1 cellular context compared by ENCODE assay signal in the genomic region with DNA sequence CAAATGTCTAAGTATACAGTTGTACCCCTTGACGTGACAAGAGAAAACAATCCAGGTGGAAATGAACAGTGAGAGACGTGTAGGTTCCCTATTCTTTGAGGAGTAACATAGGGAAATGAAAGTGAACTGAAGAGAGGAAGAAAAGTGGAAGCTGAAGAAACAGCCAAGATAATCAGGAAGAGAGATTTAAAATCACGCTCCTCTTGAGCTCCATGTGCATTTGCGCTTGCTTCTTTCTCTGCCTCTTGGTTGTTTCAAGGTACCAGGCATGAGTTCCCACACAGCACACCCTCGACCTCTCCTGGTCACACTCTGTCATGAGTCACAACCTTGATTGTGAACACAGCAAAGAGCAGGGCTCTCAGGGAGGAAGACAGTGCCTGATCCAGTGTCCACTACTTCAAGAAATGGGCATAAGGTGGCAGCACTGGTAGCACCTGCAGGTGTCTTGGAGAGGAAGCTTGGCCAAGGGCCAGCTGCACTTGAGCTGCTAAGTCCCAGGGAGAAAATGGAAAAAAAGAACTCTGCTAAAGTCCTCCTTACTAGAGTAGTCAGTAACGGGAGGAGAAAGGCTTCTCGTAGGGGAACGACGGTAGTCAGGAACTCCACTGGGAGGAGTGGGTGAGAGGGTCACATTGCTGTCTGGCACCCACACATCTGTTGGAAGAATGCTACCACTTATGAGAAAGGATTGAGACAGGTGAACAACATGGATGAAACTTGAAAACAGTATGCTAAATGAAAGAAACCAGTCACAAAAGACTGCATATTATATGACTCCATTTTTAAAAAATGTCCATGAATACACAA.
TF ChIP-seq lines count a peak whose summit lies in the region.

No MANE protein-coding gene starts in this region.

TF ChIP-seq in K562, 482 proteins besides CTCF, POLR2A, EP300 and RAD21 (continued from another document and continues in another):
- TF ChIP-seq, protein P1, sequence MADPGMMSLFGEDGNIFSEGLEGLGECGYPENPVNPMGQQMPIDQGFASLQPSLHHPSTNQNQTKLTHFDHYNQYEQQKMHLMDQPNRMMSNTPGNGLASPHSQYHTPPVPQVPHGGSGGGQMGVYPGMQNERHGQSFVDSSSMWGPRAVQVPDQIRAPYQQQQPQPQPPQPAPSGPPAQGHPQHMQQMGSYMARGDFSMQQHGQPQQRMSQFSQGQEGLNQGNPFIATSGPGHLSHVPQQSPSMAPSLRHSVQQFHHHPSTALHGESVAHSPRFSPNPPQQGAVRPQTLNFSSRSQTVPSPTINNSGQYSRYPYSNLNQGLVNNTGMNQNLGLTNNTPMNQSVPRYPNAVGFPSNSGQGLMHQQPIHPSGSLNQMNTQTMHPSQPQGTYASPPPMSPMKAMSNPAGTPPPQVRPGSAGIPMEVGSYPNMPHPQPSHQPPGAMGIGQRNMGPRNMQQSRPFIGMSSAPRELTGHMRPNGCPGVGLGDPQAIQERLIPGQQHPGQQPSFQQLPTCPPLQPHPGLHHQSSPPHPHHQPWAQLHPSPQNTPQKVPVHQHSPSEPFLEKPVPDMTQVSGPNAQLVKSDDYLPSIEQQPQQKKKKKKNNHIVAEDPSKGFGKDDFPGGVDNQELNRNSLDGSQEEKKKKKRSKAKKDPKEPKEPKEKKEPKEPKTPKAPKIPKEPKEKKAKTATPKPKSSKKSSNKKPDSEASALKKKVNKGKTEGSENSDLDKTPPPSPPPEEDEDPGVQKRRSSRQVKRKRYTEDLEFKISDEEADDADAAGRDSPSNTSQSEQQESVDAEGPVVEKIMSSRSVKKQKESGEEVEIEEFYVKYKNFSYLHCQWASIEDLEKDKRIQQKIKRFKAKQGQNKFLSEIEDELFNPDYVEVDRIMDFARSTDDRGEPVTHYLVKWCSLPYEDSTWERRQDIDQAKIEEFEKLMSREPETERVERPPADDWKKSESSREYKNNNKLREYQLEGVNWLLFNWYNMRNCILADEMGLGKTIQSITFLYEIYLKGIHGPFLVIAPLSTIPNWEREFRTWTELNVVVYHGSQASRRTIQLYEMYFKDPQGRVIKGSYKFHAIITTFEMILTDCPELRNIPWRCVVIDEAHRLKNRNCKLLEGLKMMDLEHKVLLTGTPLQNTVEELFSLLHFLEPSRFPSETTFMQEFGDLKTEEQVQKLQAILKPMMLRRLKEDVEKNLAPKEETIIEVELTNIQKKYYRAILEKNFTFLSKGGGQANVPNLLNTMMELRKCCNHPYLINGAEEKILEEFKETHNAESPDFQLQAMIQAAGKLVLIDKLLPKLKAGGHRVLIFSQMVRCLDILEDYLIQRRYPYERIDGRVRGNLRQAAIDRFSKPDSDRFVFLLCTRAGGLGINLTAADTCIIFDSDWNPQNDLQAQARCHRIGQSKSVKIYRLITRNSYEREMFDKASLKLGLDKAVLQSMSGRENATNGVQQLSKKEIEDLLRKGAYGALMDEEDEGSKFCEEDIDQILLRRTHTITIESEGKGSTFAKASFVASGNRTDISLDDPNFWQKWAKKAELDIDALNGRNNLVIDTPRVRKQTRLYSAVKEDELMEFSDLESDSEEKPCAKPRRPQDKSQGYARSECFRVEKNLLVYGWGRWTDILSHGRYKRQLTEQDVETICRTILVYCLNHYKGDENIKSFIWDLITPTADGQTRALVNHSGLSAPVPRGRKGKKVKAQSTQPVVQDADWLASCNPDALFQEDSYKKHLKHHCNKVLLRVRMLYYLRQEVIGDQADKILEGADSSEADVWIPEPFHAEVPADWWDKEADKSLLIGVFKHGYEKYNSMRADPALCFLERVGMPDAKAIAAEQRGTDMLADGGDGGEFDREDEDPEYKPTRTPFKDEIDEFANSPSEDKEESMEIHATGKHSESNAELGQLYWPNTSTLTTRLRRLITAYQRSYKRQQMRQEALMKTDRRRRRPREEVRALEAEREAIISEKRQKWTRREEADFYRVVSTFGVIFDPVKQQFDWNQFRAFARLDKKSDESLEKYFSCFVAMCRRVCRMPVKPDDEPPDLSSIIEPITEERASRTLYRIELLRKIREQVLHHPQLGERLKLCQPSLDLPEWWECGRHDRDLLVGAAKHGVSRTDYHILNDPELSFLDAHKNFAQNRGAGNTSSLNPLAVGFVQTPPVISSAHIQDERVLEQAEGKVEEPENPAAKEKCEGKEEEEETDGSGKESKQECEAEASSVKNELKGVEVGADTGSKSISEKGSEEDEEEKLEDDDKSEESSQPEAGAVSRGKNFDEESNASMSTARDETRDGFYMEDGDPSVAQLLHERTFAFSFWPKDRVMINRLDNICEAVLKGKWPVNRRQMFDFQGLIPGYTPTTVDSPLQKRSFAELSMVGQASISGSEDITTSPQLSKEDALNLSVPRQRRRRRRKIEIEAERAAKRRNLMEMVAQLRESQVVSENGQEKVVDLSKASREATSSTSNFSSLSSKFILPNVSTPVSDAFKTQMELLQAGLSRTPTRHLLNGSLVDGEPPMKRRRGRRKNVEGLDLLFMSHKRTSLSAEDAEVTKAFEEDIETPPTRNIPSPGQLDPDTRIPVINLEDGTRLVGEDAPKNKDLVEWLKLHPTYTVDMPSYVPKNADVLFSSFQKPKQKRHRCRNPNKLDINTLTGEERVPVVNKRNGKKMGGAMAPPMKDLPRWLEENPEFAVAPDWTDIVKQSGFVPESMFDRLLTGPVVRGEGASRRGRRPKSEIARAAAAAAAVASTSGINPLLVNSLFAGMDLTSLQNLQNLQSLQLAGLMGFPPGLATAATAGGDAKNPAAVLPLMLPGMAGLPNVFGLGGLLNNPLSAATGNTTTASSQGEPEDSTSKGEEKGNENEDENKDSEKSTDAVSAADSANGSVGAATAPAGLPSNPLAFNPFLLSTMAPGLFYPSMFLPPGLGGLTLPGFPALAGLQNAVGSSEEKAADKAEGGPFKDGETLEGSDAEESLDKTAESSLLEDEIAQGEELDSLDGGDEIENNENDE (IDR thresholded peaks at IDR 0.05; ENCODE audit: low read depth, low read length) = no peak
- TF ChIP-seq, protein P2, sequence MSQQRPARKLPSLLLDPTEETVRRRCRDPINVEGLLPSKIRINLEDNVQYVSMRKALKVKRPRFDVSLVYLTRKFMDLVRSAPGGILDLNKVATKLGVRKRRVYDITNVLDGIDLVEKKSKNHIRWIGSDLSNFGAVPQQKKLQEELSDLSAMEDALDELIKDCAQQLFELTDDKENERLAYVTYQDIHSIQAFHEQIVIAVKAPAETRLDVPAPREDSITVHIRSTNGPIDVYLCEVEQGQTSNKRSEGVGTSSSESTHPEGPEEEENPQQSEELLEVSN (IDR thresholded peaks at IDR 0.05; ENCODE audit: borderline replicate concordance in 1 of 2, extremely low read depth in 1 of 2, insufficient read depth in 1 of 2, insufficient read length in 1 of 2, low read depth in 1 of 2, low read length in 1 of 2, poor library complexity in 1 of 2, severe bottlenecking in 1 of 2) = peak in 1 of 2 experiments; percentile 32
- TF ChIP-seq ZNF384 (IDR thresholded peaks at IDR 0.05; ENCODE audit: low read depth, low read length) (0 out of 2 replicates have a peak, but pooled peaks have one; percentile 21), SMARCA5 (IDR thresholded peaks at IDR 0.05) (peak; percentile 45; the same call in 1 of the 2 replicates), ARID2 (IDR thresholded peaks at IDR 0.05) (peak; percentile 84), SMAD2 (IDR thresholded peaks at IDR 0.05; ENCODE audit: low read depth, low read length) (no peak), CBFA2T3 (IDR thresholded peaks at IDR 0.05) (no peak), FIP1L1 (IDR thresholded peaks at IDR 0.05; ENCODE audit: low read depth, low read length, poor library complexity, severe bottlenecking) (no peak), ZNF780A (CRISPR knock-in tag; IDR thresholded peaks at IDR 0.05) (no peak), POU5F1 (IDR thresholded peaks at IDR 0.05; ENCODE audit: borderline replicate concordance, low read depth, low read length, partially characterized antibody) (no peak), HDAC1 (IDR thresholded peaks at IDR 0.05) (peak in 1 of 2 experiments; percentile 36; a peak in 1 of 4 replicates), NEUROD1 (IDR thresholded peaks at IDR 0.05; ENCODE audit: borderline replicate concordance, low read depth, low read length, partially characterized antibody) (no peak), TBL1XR1 (IDR thresholded peaks at IDR 0.05; ENCODE audit: low read length in 2 of 2) (0 out of 4 replicates have a peak, but pooled peaks of 1 of the 2 experiments have one; percentile 19), ATF7 (IDR thresholded peaks at IDR 0.05) (peak; percentile 78), SRSF9 (IDR thresholded peaks at IDR 0.05; ENCODE audit: borderline replicate concordance, low read depth, low read length) (no peak), STAG1 (CRISPR knock-in tag; IDR thresholded peaks at IDR 0.05; ENCODE audit: borderline replicate concordance) (no peak), MYNN (IDR thresholded peaks at IDR 0.05) (peak; percentile 81; the same call in 1 of the 2 replicates), MYNN (CRISPR knock-in tag; IDR thresholded peaks at IDR 0.05) (no peak)
- TF ChIP-seq, protein P3, sequence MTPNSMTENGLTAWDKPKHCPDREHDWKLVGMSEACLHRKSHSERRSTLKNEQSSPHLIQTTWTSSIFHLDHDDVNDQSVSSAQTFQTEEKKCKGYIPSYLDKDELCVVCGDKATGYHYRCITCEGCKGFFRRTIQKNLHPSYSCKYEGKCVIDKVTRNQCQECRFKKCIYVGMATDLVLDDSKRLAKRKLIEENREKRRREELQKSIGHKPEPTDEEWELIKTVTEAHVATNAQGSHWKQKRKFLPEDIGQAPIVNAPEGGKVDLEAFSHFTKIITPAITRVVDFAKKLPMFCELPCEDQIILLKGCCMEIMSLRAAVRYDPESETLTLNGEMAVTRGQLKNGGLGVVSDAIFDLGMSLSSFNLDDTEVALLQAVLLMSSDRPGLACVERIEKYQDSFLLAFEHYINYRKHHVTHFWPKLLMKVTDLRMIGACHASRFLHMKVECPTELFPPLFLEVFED (CRISPR knock-in tag; conservative IDR thresholded peaks at IDR 0.05) = no peak
- TF ChIP-seq, protein P4, sequence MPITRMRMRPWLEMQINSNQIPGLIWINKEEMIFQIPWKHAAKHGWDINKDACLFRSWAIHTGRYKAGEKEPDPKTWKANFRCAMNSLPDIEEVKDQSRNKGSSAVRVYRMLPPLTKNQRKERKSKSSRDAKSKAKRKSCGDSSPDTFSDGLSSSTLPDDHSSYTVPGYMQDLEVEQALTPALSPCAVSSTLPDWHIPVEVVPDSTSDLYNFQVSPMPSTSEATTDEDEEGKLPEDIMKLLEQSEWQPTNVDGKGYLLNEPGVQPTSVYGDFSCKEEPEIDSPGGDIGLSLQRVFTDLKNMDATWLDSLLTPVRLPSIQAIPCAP (CRISPR knock-in tag; IDR thresholded peaks at IDR 0.05; ENCODE audit: borderline replicate concordance) = no peak
- TF ChIP-seq, protein P5, sequence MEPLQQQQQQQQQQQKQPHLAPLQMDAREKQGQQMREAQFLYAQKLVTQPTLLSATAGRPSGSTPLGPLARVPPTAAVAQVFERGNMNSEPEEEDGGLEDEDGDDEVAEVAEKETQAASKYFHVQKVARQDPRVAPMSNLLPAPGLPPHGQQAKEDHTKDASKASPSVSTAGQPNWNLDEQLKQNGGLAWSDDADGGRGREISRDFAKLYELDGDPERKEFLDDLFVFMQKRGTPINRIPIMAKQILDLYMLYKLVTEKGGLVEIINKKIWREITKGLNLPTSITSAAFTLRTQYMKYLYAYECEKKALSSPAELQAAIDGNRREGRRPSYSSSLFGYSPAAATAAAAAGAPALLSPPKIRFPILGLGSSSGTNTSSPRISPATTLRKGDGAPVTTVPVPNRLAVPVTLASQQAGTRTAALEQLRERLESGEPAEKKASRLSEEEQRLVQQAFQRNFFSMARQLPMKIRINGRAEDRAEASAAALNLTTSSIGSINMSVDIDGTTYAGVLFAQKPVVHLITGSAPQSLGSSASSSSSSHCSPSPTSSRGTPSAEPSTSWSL (CRISPR knock-in tag; IDR thresholded peaks at IDR 0.05; ENCODE audit: borderline replicate concordance) = no peak
- TF ChIP-seq, protein P6, sequence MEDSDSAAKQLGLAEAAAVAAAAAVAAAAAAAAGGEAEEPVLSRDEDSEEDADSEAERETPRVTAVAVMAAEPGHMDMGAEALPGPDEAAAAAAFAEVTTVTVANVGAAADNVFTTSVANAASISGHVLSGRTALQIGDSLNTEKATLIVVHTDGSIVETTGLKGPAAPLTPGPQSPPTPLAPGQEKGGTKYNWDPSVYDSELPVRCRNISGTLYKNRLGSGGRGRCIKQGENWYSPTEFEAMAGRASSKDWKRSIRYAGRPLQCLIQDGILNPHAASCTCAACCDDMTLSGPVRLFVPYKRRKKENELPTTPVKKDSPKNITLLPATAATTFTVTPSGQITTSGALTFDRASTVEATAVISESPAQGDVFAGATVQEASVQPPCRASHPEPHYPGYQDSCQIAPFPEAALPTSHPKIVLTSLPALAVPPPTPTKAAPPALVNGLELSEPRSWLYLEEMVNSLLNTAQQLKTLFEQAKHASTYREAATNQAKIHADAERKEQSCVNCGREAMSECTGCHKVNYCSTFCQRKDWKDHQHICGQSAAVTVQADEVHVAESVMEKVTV (CRISPR knock-in tag; IDR thresholded peaks at IDR 0.05) = peak; percentile 93
- TF ChIP-seq, protein P7, sequence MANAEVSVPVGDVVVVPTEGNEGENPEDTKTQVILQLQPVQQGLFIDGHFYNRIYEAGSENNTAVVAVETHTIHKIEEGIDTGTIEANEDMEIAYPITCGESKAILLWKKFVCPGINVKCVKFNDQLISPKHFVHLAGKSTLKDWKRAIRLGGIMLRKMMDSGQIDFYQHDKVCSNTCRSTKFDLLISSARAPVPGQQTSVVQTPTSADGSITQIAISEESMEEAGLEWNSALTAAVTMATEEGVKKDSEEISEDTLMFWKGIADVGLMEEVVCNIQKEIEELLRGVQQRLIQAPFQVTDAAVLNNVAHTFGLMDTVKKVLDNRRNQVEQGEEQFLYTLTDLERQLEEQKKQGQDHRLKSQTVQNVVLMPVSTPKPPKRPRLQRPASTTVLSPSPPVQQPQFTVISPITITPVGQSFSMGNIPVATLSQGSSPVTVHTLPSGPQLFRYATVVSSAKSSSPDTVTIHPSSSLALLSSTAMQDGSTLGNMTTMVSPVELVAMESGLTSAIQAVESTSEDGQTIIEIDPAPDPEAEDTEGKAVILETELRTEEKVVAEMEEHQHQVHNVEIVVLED (CRISPR knock-in tag; IDR thresholded peaks at IDR 0.05) = no peak
- TF ChIP-seq, protein P8, sequence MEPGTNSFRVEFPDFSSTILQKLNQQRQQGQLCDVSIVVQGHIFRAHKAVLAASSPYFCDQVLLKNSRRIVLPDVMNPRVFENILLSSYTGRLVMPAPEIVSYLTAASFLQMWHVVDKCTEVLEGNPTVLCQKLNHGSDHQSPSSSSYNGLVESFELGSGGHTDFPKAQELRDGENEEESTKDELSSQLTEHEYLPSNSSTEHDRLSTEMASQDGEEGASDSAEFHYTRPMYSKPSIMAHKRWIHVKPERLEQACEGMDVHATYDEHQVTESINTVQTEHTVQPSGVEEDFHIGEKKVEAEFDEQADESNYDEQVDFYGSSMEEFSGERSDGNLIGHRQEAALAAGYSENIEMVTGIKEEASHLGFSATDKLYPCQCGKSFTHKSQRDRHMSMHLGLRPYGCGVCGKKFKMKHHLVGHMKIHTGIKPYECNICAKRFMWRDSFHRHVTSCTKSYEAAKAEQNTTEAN (CRISPR knock-in tag; IDR thresholded peaks at IDR 0.05) = no peak
- TF ChIP-seq, protein P9, sequence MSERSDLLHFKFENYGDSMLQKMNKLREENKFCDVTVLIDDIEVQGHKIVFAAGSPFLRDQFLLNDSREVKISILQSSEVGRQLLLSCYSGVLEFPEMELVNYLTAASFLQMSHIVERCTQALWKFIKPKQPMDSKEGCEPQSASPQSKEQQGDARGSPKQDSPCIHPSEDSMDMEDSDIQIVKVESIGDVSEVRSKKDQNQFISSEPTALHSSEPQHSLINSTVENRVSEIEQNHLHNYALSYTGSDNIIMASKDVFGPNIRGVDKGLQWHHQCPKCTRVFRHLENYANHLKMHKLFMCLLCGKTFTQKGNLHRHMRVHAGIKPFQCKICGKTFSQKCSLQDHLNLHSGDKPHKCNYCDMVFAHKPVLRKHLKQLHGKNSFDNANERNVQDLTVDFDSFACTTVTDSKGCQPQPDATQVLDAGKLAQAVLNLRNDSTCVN (CRISPR knock-in tag; IDR thresholded peaks at IDR 0.05) = no peak
